ENCODE assay signal across 15 cellular contexts in genomic region chr2:170323743-170324142, GRCh38.
"Had no signal": no experiment of that assay in that cellular context is flagged by ENCODE, and none has a peak within 500 bp of the region (broad histone marks: within the 10 kb centered on the region; RNA-seq: fewer than 3 reads in every experiment).

No MANE protein-coding gene starts in this region.

- H3K9ac ChIP-seq: KMS-11, SK-N-SH had no signal

- DNase-seq: IMR-90, Kasumi-1, MM.1S, NCI-H1092 treated with DMSO at 0.1 percent for 48 hours, NCI-H1417, NCI-H1436 treated with DMSO at 0.1 percent for 48 hours, NCI-H1694, NCI-H187 treated with DMSO at 0.1 percent for 48 hours, NCI-H446, NCI-H510A, PC-3, SHP77, SK-N-SH had no signal

- H3K27ac ChIP-seq: KMS-11, RWPE1 had no signal

- H3K9me2 ChIP-seq: SK-N-SH had no signal

- H3K4me2 ChIP-seq: KMS-11, SK-N-SH had no signal
